Comparison of ENCODE assay signal across 1 cellular context in genomic region chr14:23612354-23612732, GRCh38.
TF ChIP-seq lines count a peak whose summit lies in the region.

No MANE protein-coding gene starts in this region.

TF ChIP-seq in liver, 16 proteins besides CTCF, POLR2A, EP300 and RAD21:
- TF ChIP-seq HNF4A (conservative IDR thresholded peaks at IDR 0.05) (no peak), FOXA1 (IDR thresholded peaks at IDR 0.05) (no peak), JUND (IDR thresholded peaks at IDR 0.05) (no peak), REST (IDR thresholded peaks at IDR 0.05) (no peak), GABPA (IDR thresholded peaks at IDR 0.05 in 1 of 2, conservative IDR thresholded peaks at IDR 0.05 in 1 of 2) (no peak), ATF3 (IDR thresholded peaks at IDR 0.05) (no peak)
